16 cellular contexts compared by ENCODE assay signal in the genomic region with DNA sequence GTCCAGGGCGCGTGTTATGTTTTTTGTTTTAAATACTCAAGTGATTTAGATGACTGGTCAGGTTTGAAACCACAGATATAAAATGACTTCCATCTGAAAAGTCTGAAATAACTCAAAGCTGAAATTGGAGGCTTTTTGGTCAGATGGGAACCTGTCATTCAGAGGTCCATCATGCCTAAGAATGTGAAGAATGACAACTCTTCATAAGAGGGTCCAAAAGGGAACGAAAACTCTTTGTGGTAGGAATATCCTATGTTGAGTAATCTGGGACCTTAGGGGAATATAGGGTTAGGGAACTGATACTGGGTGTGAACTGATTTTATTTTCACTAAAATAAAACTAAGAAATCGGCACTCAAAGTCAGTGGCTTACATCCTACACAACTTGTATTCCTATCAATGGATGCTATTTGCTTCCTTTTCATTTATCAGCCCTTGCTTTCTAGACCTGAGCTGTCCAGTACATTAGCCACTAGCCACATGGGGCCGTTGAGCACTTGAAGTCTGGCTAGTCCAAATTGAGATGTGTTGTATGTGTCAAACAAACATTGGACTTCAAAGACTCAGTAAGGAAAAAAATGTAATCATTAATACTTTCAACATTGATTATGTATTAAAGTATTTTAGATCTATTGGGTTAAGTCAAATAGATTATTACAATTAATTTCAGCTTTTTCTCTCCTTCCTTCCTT. TPM values are rescaled to one million over a fixed set of nuclear protein-coding genes. Genes with fewer than 3 reads are reported as not detected.
DNase-seq lines count a peak whose midpoint lies in the region; ATAC-seq, FAIRE-seq and TF ChIP-seq lines count a peak whose summit lies in the region.
"Had no signal": no experiment of that assay in that cellular context is flagged by ENCODE, and none has a peak within 500 bp of the region (broad histone marks: within the 10 kb centered on the region; RNA-seq: fewer than 3 reads in every experiment).

No MANE protein-coding gene starts in this region.

- H3K4me3 Mint-ChIP-seq in activated naive CD8-positive, alpha-beta T cell treated with anti-CD3 and anti-CD28 coated beads for 36 hours, result peak overlapping the region; percentile 87

- 0 out of 2 replicates have a peak overlapping the region, but pooled peaks have one; percentile 78 for H3K27ac ChIP-seq in 22Rv1
- no peak overlapping the region for H3K27ac ChIP-seq in coronary artery
- H3K27ac ChIP-seq: body of pancreas, vagina had no signal

- H3K4me3 ChIP-seq in coronary artery, result no peak overlapping the region
- H3K4me3 ChIP-seq: body of pancreas, left ventricle myocardium inferior, vagina had no signal

- no peak for TF ChIP-seq CTCF in 22Rv1 (IDR thresholded peaks at IDR 0.05)
- no peak for TF ChIP-seq CTCF in coronary artery (IDR thresholded peaks at IDR 0.05)

- H3K27ac Mint-ChIP-seq in activated naive CD8-positive, alpha-beta T cell treated with anti-CD3 and anti-CD28 coated beads for 36 hours, result no peak overlapping the region

- no peak for FAIRE-seq in HTR-8/SVneo (lab: Jason Lieb, UNC)

- peaks cover 24% of the 10 kb centered on the region for H3K4me1 Mint-ChIP-seq in activated naive CD8-positive, alpha-beta T cell treated with anti-CD3 and anti-CD28 coated beads for 36 hours

- peak; percentile 39 for ATAC-seq in GM18502 (IDR thresholded peaks at IDR 0.05; ENCODE audit: poor library complexity, unreplicated experiment)
- peak; percentile 44 for ATAC-seq in HG03097 (IDR thresholded peaks at IDR 0.05; ENCODE audit: low FRiP score, unreplicated experiment)
- ATAC-seq in GM18873 (IDR thresholded peaks at IDR 0.05; ENCODE audit: low FRiP score, unreplicated experiment), result no peak
- ATAC-seq: body of pancreas had no signal

- DNase-seq in activated naive CD8-positive, alpha-beta T cell treated with anti-CD3 and anti-CD28 coated beads for 36 hours, result no peak
- DNase-seq in T-helper 9 cell (no peak), HTR-8/SVneo (ENCODE audit: insufficient read length, low spot score) (no peak), coronary artery (ENCODE audit: low spot score) (no peak)
- DNase-seq: body of pancreas; heart left ventricle; left ventricle myocardium inferior; NCI-H1417; NCI-H526; SHP77; stimulated activated CD8-positive, alpha-beta memory T cell treated with anti-CD3 and anti-CD28 coated beads, Interleukin-4, amount 100 ng/mL, for 48 hours had no signal

- H3K27me3 Mint-ChIP-seq in activated naive CD8-positive, alpha-beta T cell treated with anti-CD3 and anti-CD28 coated beads for 36 hours, result no peaks in the 10 kb centered on the region

- H3K36me3 Mint-ChIP-seq in activated naive CD8-positive, alpha-beta T cell treated with anti-CD3 and anti-CD28 coated beads for 36 hours, result peaks cover 5% of the 10 kb centered on the region

- H3K9me3 Mint-ChIP-seq in activated naive CD8-positive, alpha-beta T cell treated with anti-CD3 and anti-CD28 coated beads for 36 hours, result no peaks in the 10 kb centered on the region

RNA-seq across cellular contexts. Expression of a gene that starts 56.3 kb away (rescaled TPM):
- 1 to 10 TPM; 7.5 to 7.9 TPM for total RNA-seq in activated naive CD8-positive, alpha-beta T cell treated with anti-CD3 and anti-CD28 coated beads for 36 hours
